Comparison of ENCODE assay signal across 8 cellular contexts in genomic region chr1:223244366-223245103, GRCh38.
DNase-seq lines count a peak whose midpoint lies in the region; ATAC-seq lines count a peak whose summit lies in the region.

No MANE protein-coding gene starts in this region.

- CTCF ChIA-PET in activated naive CD4-positive, alpha-beta T cell treated with anti-CD3 and anti-CD28 coated beads for 36 hours (lab: Charles Lee): interaction anchor here (0.8 to 2.8 kb wide), 6 partner anchors 11 to 154 kb away, joined by 3 to 31 read pairs (median 4); partner anchors contain the start of gene TLR5
- CTCF ChIA-PET in activated naive CD4-positive, alpha-beta T cell treated with anti-CD3 and anti-CD28 coated beads, Interleukin-2, amount 10 ng/mL, durations not matched to agents 7 days and 5 days (lab: Charles Lee): interaction anchor here (1.2 kb wide), 2 partner anchors 111 to 115 kb away, joined by 3 to 4 read pairs; no protein-coding TSS in a partner anchor

- peak; percentile 58 for DNase-seq in activated naive CD4-positive, alpha-beta T cell treated with anti-CD3 and anti-CD28 coated beads for 36 hours
- no peak for DNase-seq in activated naive CD4-positive, alpha-beta T cell treated with anti-CD3 and anti-CD28 coated beads, Interleukin-2, amount 10 ng/mL, durations not matched to agents 7 days and 5 days
- DNase-seq in astrocyte of the hippocampus (ENCODE audit: low read depth, low spot score): peak; percentile 24
- no peak for DNase-seq in stimulated activated effector memory CD8-positive, alpha-beta T cell treated with anti-CD3 and anti-CD28 coated beads, Interleukin-12 subunit alpha, Interleukin-12 subunit beta, amount 100 ng/mL, for 72 hours (ENCODE audit: low spot score in 2 of 2)

- intact Hi-C loops in activated naive CD4-positive, alpha-beta T cell treated with anti-CD3 and anti-CD28 coated beads for 36 hours (cut with micrococcal nuclease): loop anchor here (1.0 to 10.0 kb wide), 8 partner anchors 11 to 450 kb away; partner anchors contain the start of genes SUSD4 and TLR5

- no peak overlapping the region for H3K4me3 Mint-ChIP-seq in activated naive CD4-positive, alpha-beta T cell treated with anti-CD3 and anti-CD28 coated beads for 36 hours
- H3K4me3 Mint-ChIP-seq in activated naive CD4-positive, alpha-beta T cell treated with anti-CD3 and anti-CD28 coated beads, Interleukin-2, amount 10 ng/mL, durations not matched to agents 7 days and 5 days: no peak overlapping the region
- no peak overlapping the region for H3K4me3 Mint-ChIP-seq in stimulated activated effector memory CD8-positive, alpha-beta T cell treated with anti-CD3 and anti-CD28 coated beads, Interleukin-12 subunit alpha, Interleukin-12 subunit beta, amount 100 ng/mL, for 72 hours

- H3K9me3 Mint-ChIP-seq in activated naive CD4-positive, alpha-beta T cell treated with anti-CD3 and anti-CD28 coated beads for 36 hours: no peaks in the 10 kb centered on the region
- no peaks in the 10 kb centered on the region for H3K9me3 Mint-ChIP-seq in activated naive CD4-positive, alpha-beta T cell treated with anti-CD3 and anti-CD28 coated beads, Interleukin-2, amount 10 ng/mL, durations not matched to agents 7 days and 5 days
- H3K9me3 Mint-ChIP-seq in stimulated activated effector memory CD8-positive, alpha-beta T cell treated with anti-CD3 and anti-CD28 coated beads, Interleukin-12 subunit alpha, Interleukin-12 subunit beta, amount 100 ng/mL, for 72 hours: no peaks in the 10 kb centered on the region

- peak overlapping the region; percentile 69 for H3K27ac Mint-ChIP-seq in activated naive CD4-positive, alpha-beta T cell treated with anti-CD3 and anti-CD28 coated beads for 36 hours
- no peak overlapping the region for H3K27ac Mint-ChIP-seq in activated naive CD4-positive, alpha-beta T cell treated with anti-CD3 and anti-CD28 coated beads, Interleukin-2, amount 10 ng/mL, durations not matched to agents 7 days and 5 days
- no peak overlapping the region for H3K27ac Mint-ChIP-seq in stimulated activated effector memory CD8-positive, alpha-beta T cell treated with anti-CD3 and anti-CD28 coated beads, Interleukin-12 subunit alpha, Interleukin-12 subunit beta, amount 100 ng/mL, for 72 hours

- H3K27me3 Mint-ChIP-seq in activated naive CD4-positive, alpha-beta T cell treated with anti-CD3 and anti-CD28 coated beads for 36 hours (ENCODE audit: low read depth): no peaks in the 10 kb centered on the region
- no peaks in the 10 kb centered on the region for H3K27me3 Mint-ChIP-seq in activated naive CD4-positive, alpha-beta T cell treated with anti-CD3 and anti-CD28 coated beads, Interleukin-2, amount 10 ng/mL, durations not matched to agents 7 days and 5 days

- H3K36me3 Mint-ChIP-seq in activated naive CD4-positive, alpha-beta T cell treated with anti-CD3 and anti-CD28 coated beads for 36 hours (ENCODE audit: low read depth): no peaks in the 10 kb centered on the region
- H3K36me3 Mint-ChIP-seq in activated naive CD4-positive, alpha-beta T cell treated with anti-CD3 and anti-CD28 coated beads, Interleukin-2, amount 10 ng/mL, durations not matched to agents 7 days and 5 days: no peaks in the 10 kb centered on the region
- no peaks in the 10 kb centered on the region for H3K36me3 Mint-ChIP-seq in stimulated activated effector memory CD8-positive, alpha-beta T cell treated with anti-CD3 and anti-CD28 coated beads, Interleukin-12 subunit alpha, Interleukin-12 subunit beta, amount 100 ng/mL, for 72 hours

- H3K4me1 Mint-ChIP-seq in activated naive CD4-positive, alpha-beta T cell treated with anti-CD3 and anti-CD28 coated beads for 36 hours (ENCODE audit: low read depth): peaks cover 45% of the 10 kb centered on the region
- H3K4me1 Mint-ChIP-seq in activated naive CD4-positive, alpha-beta T cell treated with anti-CD3 and anti-CD28 coated beads, Interleukin-2, amount 10 ng/mL, durations not matched to agents 7 days and 5 days: peaks cover 30% of the 10 kb centered on the region
- H3K4me1 Mint-ChIP-seq in stimulated activated effector memory CD8-positive, alpha-beta T cell treated with anti-CD3 and anti-CD28 coated beads, Interleukin-12 subunit alpha, Interleukin-12 subunit beta, amount 100 ng/mL, for 72 hours: peaks cover 35% of the 10 kb centered on the region

- ATAC-seq in HG03354 (IDR thresholded peaks at IDR 0.05; ENCODE audit: poor library complexity, severe bottlenecking, unreplicated experiment): peak; percentile 75
- peak; percentile 92 for ATAC-seq in stimulated activated effector memory CD8-positive, alpha-beta T cell treated with anti-CD3 and anti-CD28 coated beads, Interleukin-12 subunit alpha, Interleukin-12 subunit beta, amount 100 ng/mL, for 72 hours
- ATAC-seq in GM19324 (IDR thresholded peaks at IDR 0.05; ENCODE audit: low FRiP score, unreplicated experiment): no peak
- no peak for ATAC-seq in GM19397 (IDR thresholded peaks at IDR 0.05; ENCODE audit: unreplicated experiment)
- no peak for ATAC-seq in HG03045 (IDR thresholded peaks at IDR 0.05; ENCODE audit: unreplicated experiment)

Comparison
In these comparisons a context has a peak if more than half of its experiments do, and no peak if none do; other contexts are left out.
1. DNase-seq: peak in activated naive CD4-positive, alpha-beta T cell treated with anti-CD3 and anti-CD28 coated beads for 36 hours (single experiment) and astrocyte of the hippocampus (single experiment); none in activated naive CD4-positive, alpha-beta T cell treated with anti-CD3 and anti-CD28 coated beads, Interleukin-2, amount 10 ng/mL, durations not matched to agents 7 days and 5 days (single experiment) and stimulated activated effector memory CD8-positive, alpha-beta T cell treated with anti-CD3 and anti-CD28 coated beads, Interleukin-12 subunit alpha, Interleukin-12 subunit beta, amount 100 ng/mL, for 72 hours (0 of 2).
2. ATAC-seq: peak in HG03354 (single experiment) and stimulated activated effector memory CD8-positive, alpha-beta T cell treated with anti-CD3 and anti-CD28 coated beads, Interleukin-12 subunit alpha, Interleukin-12 subunit beta, amount 100 ng/mL, for 72 hours (single experiment); none in GM19324 (single experiment), GM19397 (single experiment) and HG03045 (single experiment).